21 cellular contexts compared by ENCODE assay signal in genomic region chr6:123635144-123635543, GRCh38. TPM values are rescaled to one million over a fixed set of nuclear protein-coding genes. Genes with fewer than 3 reads are reported as not detected.
"Had no signal": no experiment of that assay in that cellular context is flagged by ENCODE, and none has a peak within 500 bp of the region (broad histone marks: within the 10 kb centered on the region; RNA-seq: fewer than 3 reads in every experiment).

No MANE protein-coding gene starts in this region.

- H3K9me3 ChIP-seq: ascending aorta, prostate gland, right lobe of liver, spleen, thoracic aorta, upper lobe of right lung had no signal

- H3K4me3 ChIP-seq: ascending aorta, hepatocyte, lung, prostate gland, right lobe of liver, spleen, thoracic aorta, upper lobe of right lung had no signal

- H3K36me3 ChIP-seq: ascending aorta, prostate gland, right lobe of liver, spleen, thoracic aorta, upper lobe of right lung had no signal

- H3K27ac ChIP-seq: ascending aorta, hepatocyte, prostate gland, right lobe of liver, spleen, thoracic aorta, upper lobe of right lung, VCaP had no signal

- H3K4me1 ChIP-seq: ascending aorta, prostate gland, right lobe of liver, spleen, upper lobe of right lung had no signal

- DNase-seq: activated CD4-positive, alpha-beta T cell treated with anti-CD3 and anti-CD28 coated beads, Interleukin-2, amount 50 U/mL, for 1 hour; activated CD4-positive, CD25-positive, alpha-beta regulatory T cell treated with anti-CD3 and anti-CD28 coated beads, Interleukin-2, amount 50 U/mL, for 72 hours; activated CD8-positive, alpha-beta memory T cell treated with anti-CD3 and anti-CD28 coated beads, Interleukin-2, amount 50 U/mL, for 48 hours; activated effector memory CD4-positive, alpha-beta T cell treated with Interleukin-2 at 50 U/mL for 16 hours; activated naive CD4-positive, alpha-beta T cell treated with anti-CD3 and anti-CD28 coated beads, Interleukin-2, amount 50 U/mL, for 16 hours; activated T-cell treated with anti-CD3 and anti-CD28 coated beads, Interleukin-2, amount 50 U/mL, for 48 hours; effector CD4-positive, alpha-beta T cell; right lobe of liver; spleen; stimulated activated naive B cell treated with anti-CD40 and anti-IgM and Interleukin-4, amounts not matched to agents 10 μg/mL and 1 μg/mL and 100 μg/mL, for 72 hours; T-helper 2 cell; upper lobe of right lung had no signal

- H3K27me3 ChIP-seq: ascending aorta, hepatocyte, right lobe of liver, spleen, upper lobe of right lung had no signal

RNA-seq across cellular contexts. Expression of gene TRDN, which starts 1.6 kb away (rescaled TPM):
- total RNA-seq: ascending aorta, esophagus mucosa, neural crest cell, osteocyte, spleen, upper lobe of right lung had no signal
